1 cellular context compared by ENCODE assay signal in genomic region chr12:27246774-27247173, GRCh38.
TF ChIP-seq lines count a peak whose summit lies in the region.

No MANE protein-coding gene starts in this region.

TF ChIP-seq in H1, 55 proteins besides CTCF, POLR2A, EP300 and RAD21 (continued from another document):
- TF ChIP-seq USF2 (IDR thresholded peaks at IDR 0.05; ENCODE audit: low read length) (no peak), GTF2F1 (IDR thresholded peaks at IDR 0.05; ENCODE audit: borderline replicate concordance, low read depth, low read length) (no peak), POLR2AphosphoS5 (IDR thresholded peaks at IDR 0.05; ENCODE audit: low read depth, low read length) (no peak), BRCA1 (IDR thresholded peaks at IDR 0.05; ENCODE audit: low read depth, low read length) (no peak)
